8 cellular contexts compared by ENCODE assay signal in the genomic region with DNA sequence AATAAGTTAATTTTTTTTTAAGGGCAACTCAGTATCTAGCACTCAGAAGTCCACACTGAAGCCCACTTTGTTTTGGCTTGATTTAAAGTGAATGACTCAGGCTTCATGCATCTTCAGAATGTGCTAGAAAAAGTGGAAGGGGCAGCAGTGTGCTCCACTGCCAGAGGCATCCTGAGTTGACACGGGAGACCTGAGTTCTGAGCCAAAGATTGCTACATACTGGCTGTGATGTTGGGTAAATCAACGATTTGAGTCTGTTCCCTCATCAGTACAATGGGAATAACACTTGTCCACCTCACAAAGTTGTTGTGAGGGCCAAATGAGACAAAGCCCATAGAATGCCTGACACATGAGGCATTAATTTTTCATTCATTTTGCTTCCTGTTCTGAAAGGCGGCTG. TPM values are rescaled to one million over a fixed set of nuclear protein-coding genes. Genes with fewer than 3 reads are reported as not detected.
DNase-seq lines count a peak whose midpoint lies in the region; ATAC-seq and TF ChIP-seq lines count a peak whose summit lies in the region.

No MANE protein-coding gene starts in this region.

- H3K27me3 Mint-ChIP-seq in activated CD4-positive, alpha-beta T cell treated with anti-CD3 and anti-CD28 coated beads, Interleukin-2, amount 10 ng/mL, durations not matched to agents 7 days and 5 days: no peaks in the 10 kb centered on the region
- H3K27me3 Mint-ChIP-seq in activated CD8-positive, alpha-beta T cell treated with anti-CD3 and anti-CD28 coated beads for 36 hours: no peaks in the 10 kb centered on the region
- no peaks in the 10 kb centered on the region for H3K27me3 Mint-ChIP-seq in activated T-cell treated with anti-CD3 and anti-CD28 coated beads, Interleukin-2, amount 50 U/mL, for 4 hours (ENCODE audit: low read depth)

- H3K36me3 Mint-ChIP-seq in activated CD4-positive, alpha-beta T cell treated with anti-CD3 and anti-CD28 coated beads, Interleukin-2, amount 10 ng/mL, durations not matched to agents 7 days and 5 days (ENCODE audit: low read depth): peaks cover 43% of the 10 kb centered on the region
- peaks cover 21% of the 10 kb centered on the region for H3K36me3 Mint-ChIP-seq in activated CD8-positive, alpha-beta T cell treated with anti-CD3 and anti-CD28 coated beads for 36 hours (ENCODE audit: low read depth)
- H3K36me3 Mint-ChIP-seq in activated T-cell treated with anti-CD3 and anti-CD28 coated beads, Interleukin-2, amount 50 U/mL, for 4 hours (ENCODE audit: insufficient read depth): peaks cover 36% of the 10 kb centered on the region

- H3K4me3 Mint-ChIP-seq in activated CD4-positive, alpha-beta T cell treated with anti-CD3 and anti-CD28 coated beads, Interleukin-2, amount 10 ng/mL, durations not matched to agents 7 days and 5 days: no peak overlapping the region
- H3K4me3 Mint-ChIP-seq in activated CD8-positive, alpha-beta T cell treated with anti-CD3 and anti-CD28 coated beads for 36 hours: no peak overlapping the region
- H3K4me3 Mint-ChIP-seq in activated T-cell treated with anti-CD3 and anti-CD28 coated beads, Interleukin-2, amount 50 U/mL, for 4 hours: no peak overlapping the region

- TF ChIP-seq CTCF in activated CD8-positive, alpha-beta T cell treated with anti-CD3 and anti-CD28 coated beads for 36 hours (IDR thresholded peaks at IDR 0.05): no peak
- TF ChIP-seq CTCF in retinal pigment epithelial cell (conservative IDR thresholded peaks at IDR 0.05; ENCODE audit: low read depth, low read length): no peak

- H3K4me3 ChIP-seq in retinal pigment epithelial cell (ENCODE audit: low read length): no peak overlapping the region

- intact Hi-C loops in activated CD8-positive, alpha-beta T cell treated with anti-CD3 and anti-CD28 coated beads for 36 hours (cut with micrococcal nuclease): loop anchor here (2.0 to 5.0 kb wide), 2 partner anchors 19 to 33 kb away; a partner anchor contains a TSS
- intact Hi-C loops in Right ventricle myocardium inferior (cut with DNase I): loop anchor here (2.0 kb wide), 1 partner anchor 19 kb away; a partner anchor contains a TSS

- H3K4me1 Mint-ChIP-seq in activated CD4-positive, alpha-beta T cell treated with anti-CD3 and anti-CD28 coated beads, Interleukin-2, amount 10 ng/mL, durations not matched to agents 7 days and 5 days: peaks cover 43% of the 10 kb centered on the region
- H3K4me1 Mint-ChIP-seq in activated CD8-positive, alpha-beta T cell treated with anti-CD3 and anti-CD28 coated beads for 36 hours (ENCODE audit: low read depth): peaks cover 43% of the 10 kb centered on the region
- H3K4me1 Mint-ChIP-seq in activated T-cell treated with anti-CD3 and anti-CD28 coated beads, Interleukin-2, amount 50 U/mL, for 4 hours (ENCODE audit: low read depth): peaks cover 61% of the 10 kb centered on the region

- H3K9me3 Mint-ChIP-seq in activated CD4-positive, alpha-beta T cell treated with anti-CD3 and anti-CD28 coated beads, Interleukin-2, amount 10 ng/mL, durations not matched to agents 7 days and 5 days: no peaks in the 10 kb centered on the region
- no peaks in the 10 kb centered on the region for H3K9me3 Mint-ChIP-seq in activated CD8-positive, alpha-beta T cell treated with anti-CD3 and anti-CD28 coated beads for 36 hours
- no peaks in the 10 kb centered on the region for H3K9me3 Mint-ChIP-seq in activated T-cell treated with anti-CD3 and anti-CD28 coated beads, Interleukin-2, amount 50 U/mL, for 4 hours

- no peak for DNase-seq in activated CD4-positive, alpha-beta T cell treated with anti-CD3 and anti-CD28 coated beads, Interleukin-2, amount 10 ng/mL, durations not matched to agents 7 days and 5 days
- DNase-seq in activated CD4-positive, alpha-beta T cell treated with anti-CD3 and anti-CD28 coated beads for 1 hour: no peak
- no peak for DNase-seq in activated CD8-positive, alpha-beta T cell treated with anti-CD3 and anti-CD28 coated beads for 36 hours
- DNase-seq in Right ventricle myocardium inferior (ENCODE audit: missing footprints) (peak; percentile 59), retinal pigment epithelial cell (ENCODE audit: low read depth) (peak; percentile 91), midbrain (lab: John Stamatoyannopoulos, UW) (no peak), KBM-7 (no peak)
- no peak for DNase-seq in activated T-cell treated with anti-CD3 and anti-CD28 coated beads, Interleukin-2, amount 50 U/mL, for 4 hours

- in situ Hi-C loops in KBM-7 (cut with MboI; ENCODE audit: low pct_unique_long_range_greater_than_20kb, low sequenced_read_pairs): no loop called here

- H3K27ac Mint-ChIP-seq in activated CD4-positive, alpha-beta T cell treated with anti-CD3 and anti-CD28 coated beads, Interleukin-2, amount 10 ng/mL, durations not matched to agents 7 days and 5 days: peak overlapping the region; percentile 91
- H3K27ac Mint-ChIP-seq in activated CD8-positive, alpha-beta T cell treated with anti-CD3 and anti-CD28 coated beads for 36 hours: peak overlapping the region; percentile 87

- POLR2A ChIA-PET in activated CD4-positive, alpha-beta T cell treated with anti-CD3 and anti-CD28 coated beads, Interleukin-2, amount 10 ng/mL, durations not matched to agents 7 days and 5 days (lab: Charles Lee): interaction anchor here (1.2 kb wide), 1 partner anchor 18 kb away, joined by 6 read pairs; no protein-coding TSS in a partner anchor
- POLR2A ChIA-PET in activated CD8-positive, alpha-beta T cell treated with anti-CD3 and anti-CD28 coated beads for 36 hours (lab: Charles Lee): interaction anchor here (0.7 to 3.7 kb wide), 3 partner anchors 11 to 878 kb away, joined by 3 to 23 read pairs (median 11); a partner anchor contains a TSS

- CTCF ChIA-PET in activated CD4-positive, alpha-beta T cell treated with anti-CD3 and anti-CD28 coated beads, Interleukin-2, amount 10 ng/mL, durations not matched to agents 7 days and 5 days (lab: Charles Lee): interaction anchor here (1.6 to 1.9 kb wide), 2 partner anchors 12 to 19 kb away, joined by 5 to 17 read pairs; a partner anchor contains a TSS
- CTCF ChIA-PET in activated CD8-positive, alpha-beta T cell treated with anti-CD3 and anti-CD28 coated beads for 36 hours (lab: Charles Lee): interaction anchor here (1.4 to 2.7 kb wide), 4 partner anchors 18 to 259 kb away, joined by 3 to 12 read pairs (median 4); a partner anchor contains a TSS

- ATAC-seq in activated CD8-positive, alpha-beta T cell treated with anti-CD3 and anti-CD28 coated beads for 36 hours: no peak
- peak; percentile 57 for ATAC-seq in Right ventricle myocardium inferior
- no peak for ATAC-seq in activated T-cell treated with anti-CD3 and anti-CD28 coated beads, Interleukin-2, amount 50 U/mL, for 4 hours

RNA-seq across cellular contexts. Expression of a gene that starts 19.0 kb away (rescaled TPM):
- total RNA-seq in activated CD4-positive, alpha-beta T cell treated with anti-CD3 and anti-CD28 coated beads, Interleukin-2, amount 10 ng/mL, durations not matched to agents 7 days and 5 days: 10 to 100 TPM; 40.4 to 42.0 TPM
- total RNA-seq in activated CD8-positive, alpha-beta T cell treated with anti-CD3 and anti-CD28 coated beads for 36 hours: 10 to 100 TPM; 19.7 to 20.2 TPM
- total RNA-seq in Right ventricle myocardium inferior: 40.0 TPM
- 10 to 100 TPM; 40.3 to 48.4 (median 45.1) TPM for total RNA-seq in activated T-cell treated with anti-CD3 and anti-CD28 coated beads, Interleukin-2, amount 50 U/mL, for 4 hours

RNA-seq across cellular contexts. Expression of a gene that starts 19.2 kb away (rescaled TPM):
- 10 to 100 TPM; 12.7 to 13.2 TPM for total RNA-seq in activated CD4-positive, alpha-beta T cell treated with anti-CD3 and anti-CD28 coated beads, Interleukin-2, amount 10 ng/mL, durations not matched to agents 7 days and 5 days
- total RNA-seq in activated CD8-positive, alpha-beta T cell treated with anti-CD3 and anti-CD28 coated beads for 36 hours: 10 to 100 TPM; 27.6 to 30.2 TPM
- 31.4 TPM for total RNA-seq in Right ventricle myocardium inferior
- total RNA-seq in activated T-cell treated with anti-CD3 and anti-CD28 coated beads, Interleukin-2, amount 50 U/mL, for 4 hours: 10 to 100 TPM; 18.6 to 25.4 (median 24.2) TPM

RNA-seq across cellular contexts. Expression of a gene that starts 34.6 kb away (rescaled TPM):
- 10 to 100 TPM; 41.1 to 43.0 TPM for total RNA-seq in activated CD4-positive, alpha-beta T cell treated with anti-CD3 and anti-CD28 coated beads, Interleukin-2, amount 10 ng/mL, durations not matched to agents 7 days and 5 days
- total RNA-seq in activated CD8-positive, alpha-beta T cell treated with anti-CD3 and anti-CD28 coated beads for 36 hours: 10 to 100 TPM; 23.5 to 24.8 TPM
- 7.7 TPM for total RNA-seq in Right ventricle myocardium inferior
- 10 to 100 TPM; 20.6 to 25.9 (median 23.5) TPM for total RNA-seq in activated T-cell treated with anti-CD3 and anti-CD28 coated beads, Interleukin-2, amount 50 U/mL, for 4 hours

RNA-seq across cellular contexts. Expression of a gene that starts 34.8 kb away (rescaled TPM):
- 10 to 100 TPM; 16.1 to 18.6 TPM for total RNA-seq in activated CD4-positive, alpha-beta T cell treated with anti-CD3 and anti-CD28 coated beads, Interleukin-2, amount 10 ng/mL, durations not matched to agents 7 days and 5 days
- total RNA-seq in activated CD8-positive, alpha-beta T cell treated with anti-CD3 and anti-CD28 coated beads for 36 hours: 10 to 100 TPM; 20.0 to 20.5 TPM
- total RNA-seq in Right ventricle myocardium inferior: 17.2 TPM
- total RNA-seq in activated T-cell treated with anti-CD3 and anti-CD28 coated beads, Interleukin-2, amount 50 U/mL, for 4 hours: 10 to 100 TPM; 19.8 to 21.9 (median 20.9) TPM

Comparison
In these comparisons a context has a peak if more than half of its experiments do, and no peak if none do; other contexts are left out.
1. DNase-seq: peak in Right ventricle myocardium inferior (single experiment) and retinal pigment epithelial cell (single experiment); none in activated CD4-positive, alpha-beta T cell treated with anti-CD3 and anti-CD28 coated beads, Interleukin-2, amount 10 ng/mL, durations not matched to agents 7 days and 5 days (single experiment), activated CD4-positive, alpha-beta T cell treated with anti-CD3 and anti-CD28 coated beads for 1 hour (single experiment), activated CD8-positive, alpha-beta T cell treated with anti-CD3 and anti-CD28 coated beads for 36 hours (single experiment), midbrain (single experiment), activated T-cell treated with anti-CD3 and anti-CD28 coated beads, Interleukin-2, amount 50 U/mL, for 4 hours (single experiment) and KBM-7 (single experiment).